18 cellular contexts compared by ENCODE assay signal in genomic region chr17:75825748-75826370, GRCh38.
A peak's percentile ranks its signal among the peaks of the same experiment; 100 is the strongest.
DNase-seq lines count a peak whose midpoint lies in the region; ATAC-seq and TF ChIP-seq lines count a peak whose summit lies in the region.
"Had no signal": no experiment of that assay in that cellular context is flagged by ENCODE, and none has a peak within 500 bp of the region (broad histone marks: within the 10 kb centered on the region; RNA-seq: fewer than 3 reads in every experiment).

No MANE protein-coding gene starts in this region.

- peak overlapping the region in 7 of 11 experiments; percentile 3 to 38 (median 27); a peak in 4 of 22 replicates for H3K9ac ChIP-seq in BLaER1 treated with 17β-estradiol and CSF1 and Interleukin-3, amounts not matched to agents 10 nM and 100 nM

- H3K27ac ChIP-seq in BLaER1 treated with 17β-estradiol and CSF1 and Interleukin-3, amounts not matched to agents 10 nM and 100 nM = peak overlapping the region in 5 of 11 experiments; percentile 4 to 71 (median 21); a peak in 7 of 22 replicates
- H3K27ac ChIP-seq: colonic mucosa had no signal

- DNase-seq in GM06990 (ENCODE audit: extremely low read depth, insufficient read length) (peak; percentile 3), nephron progenitor cell (no peak), midbrain (lab: John Stamatoyannopoulos, UW) (no peak), NCI-H1417 treated with DMSO at 0.1 percent for 48 hours (lab: John Stamatoyannopoulos, UW) (no peak)
- DNase-seq in activated CD4-positive, alpha-beta T cell treated with anti-CD3 and anti-CD28 coated beads, Interleukin-2, amount 50 U/mL, for 48 hours = no peak
- DNase-seq: CD4-positive, alpha-beta T cell; colonic mucosa; GDM1; head of caudate nucleus; NCI-H1694 treated with DMSO at 0.1 percent for 48 hours; NCI-H69; Right ventricle myocardium superior had no signal

- H3K4me2 ChIP-seq in BLaER1 treated with 17β-estradiol and CSF1 and Interleukin-3, amounts not matched to agents 10 nM and 100 nM = peak overlapping the region in 5 of 11 experiments; percentile 29 to 88 (median 78); a peak in 7 of 22 replicates

- TF ChIP-seq CTCF in GM06990 (IDR thresholded peaks at IDR 0.05; ENCODE audit: insufficient read depth, low read length, poor library complexity, severe bottlenecking) = no peak
- no peak for TF ChIP-seq CTCF in nephron progenitor cell (IDR thresholded peaks at IDR 0.05)

- H3K9me3 Mint-ChIP-seq in dendritic cell treated with granulocyte-macrophage colony-stimulating factor and Interleukin-4, amounts not matched to agents 40 ng/mL and 50 ng/mL, for 4 days = no peaks in the 10 kb centered on the region
- H3K9me3 Mint-ChIP-seq in nephron progenitor cell = no peaks in the 10 kb centered on the region
- H3K9me3 Mint-ChIP-seq: CD4-positive, alpha-beta T cell had no signal

- H3K4me3 Mint-ChIP-seq in dendritic cell treated with granulocyte-macrophage colony-stimulating factor and Interleukin-4, amounts not matched to agents 40 ng/mL and 50 ng/mL, for 4 days = no peak overlapping the region
- H3K4me3 Mint-ChIP-seq in nephron progenitor cell = no peak overlapping the region
- H3K4me3 Mint-ChIP-seq: CD4-positive, alpha-beta T cell had no signal

- no peaks in the 10 kb centered on the region for H3K9me3 ChIP-seq in BLaER1 treated with 17β-estradiol and CSF1 and Interleukin-3, amounts not matched to agents 10 nM and 100 nM (replicated peaks in 1 of 11)
- H3K9me3 ChIP-seq: colonic mucosa, thoracic aorta had no signal

- no peak for ATAC-seq in GM18909 (IDR thresholded peaks at IDR 0.05; ENCODE audit: poor library complexity, unreplicated experiment)
- ATAC-seq: activated CD4-positive, CD25-positive, alpha-beta regulatory T cell treated with anti-CD3 and anti-CD28 coated beads, Interleukin-2, amount 50 U/mL, for 24 hours; HCT116 had no signal

- peaks cover 35 to 58% (median 49%) of the 10 kb centered on the region in 10 experiments for H3K4me1 ChIP-seq in BLaER1 treated with 17β-estradiol and CSF1 and Interleukin-3, amounts not matched to agents 10 nM and 100 nM

- H3K27me3 Mint-ChIP-seq in dendritic cell treated with granulocyte-macrophage colony-stimulating factor and Interleukin-4, amounts not matched to agents 40 ng/mL and 50 ng/mL, for 4 days = no peaks in the 10 kb centered on the region
- no peaks in the 10 kb centered on the region for H3K27me3 Mint-ChIP-seq in nephron progenitor cell (ENCODE audit: low read depth, poor library complexity)
- H3K27me3 Mint-ChIP-seq: CD4-positive, alpha-beta T cell had no signal

- peaks cover 16 to 99% (median 54%) of the 10 kb centered on the region in 11 experiments; a peak in 19 of 22 replicates for H4K20me1 ChIP-seq in BLaER1 treated with 17β-estradiol and CSF1 and Interleukin-3, amounts not matched to agents 10 nM and 100 nM

- no peaks in the 10 kb centered on the region for H3K27me3 ChIP-seq in BLaER1 treated with 17β-estradiol and CSF1 and Interleukin-3, amounts not matched to agents 10 nM and 100 nM
- no peaks in the 10 kb centered on the region for H3K27me3 ChIP-seq in GM06990 (replicated peaks; ENCODE audit: control insufficient read depth, insufficient read depth, low read length)
- H3K27me3 ChIP-seq: colonic mucosa had no signal

- peaks cover 75 to 97% (median 87%) of the 10 kb centered on the region in 11 experiments for H3K36me3 ChIP-seq in BLaER1 treated with 17β-estradiol and CSF1 and Interleukin-3, amounts not matched to agents 10 nM and 100 nM
- peaks cover 34% of the 10 kb centered on the region for H3K36me3 ChIP-seq in GM06990 (ENCODE audit: control insufficient read depth, insufficient read depth, low read length)
- H3K36me3 ChIP-seq: colonic mucosa had no signal

- H3K4me3 ChIP-seq in BLaER1 treated with 17β-estradiol and CSF1 and Interleukin-3, amounts not matched to agents 10 nM and 100 nM = no peak overlapping the region
- H3K4me3 ChIP-seq in GM06990 (replicated peaks; ENCODE audit: low read depth, low read length) = no peak overlapping the region
- H3K4me3 ChIP-seq: colonic mucosa, thoracic aorta had no signal

- intact Hi-C loops in dendritic cell treated with granulocyte-macrophage colony-stimulating factor and Interleukin-4, amounts not matched to agents 40 ng/mL and 50 ng/mL, for 4 days (cut with micrococcal nuclease) = no loop called here

- peaks cover 100% of the 10 kb centered on the region for H3K36me3 Mint-ChIP-seq in dendritic cell treated with granulocyte-macrophage colony-stimulating factor and Interleukin-4, amounts not matched to agents 40 ng/mL and 50 ng/mL, for 4 days (ENCODE audit: low read depth)
- H3K36me3 Mint-ChIP-seq in nephron progenitor cell (ENCODE audit: low read depth) = peaks cover 8% of the 10 kb centered on the region

- H3K4me1 Mint-ChIP-seq in dendritic cell treated with granulocyte-macrophage colony-stimulating factor and Interleukin-4, amounts not matched to agents 40 ng/mL and 50 ng/mL, for 4 days (ENCODE audit: low read depth) = peaks cover 10% of the 10 kb centered on the region
- peaks cover 21% of the 10 kb centered on the region for H3K4me1 Mint-ChIP-seq in nephron progenitor cell

- H3K27ac Mint-ChIP-seq in dendritic cell treated with granulocyte-macrophage colony-stimulating factor and Interleukin-4, amounts not matched to agents 40 ng/mL and 50 ng/mL, for 4 days = peak overlapping the region; percentile 53
- peak overlapping the region; percentile 83 for H3K27ac Mint-ChIP-seq in nephron progenitor cell
